ENCODE assay signal across 20 cellular contexts in genomic region chr16:74682556-74682955, GRCh38.
"Had no signal": no experiment of that assay in that cellular context is flagged by ENCODE, and none has a peak within 500 bp of the region (broad histone marks: within the 10 kb centered on the region; RNA-seq: fewer than 3 reads in every experiment).

No MANE protein-coding gene starts in this region.

- H3K4me3 ChIP-seq: coronary artery, dorsolateral prefrontal cortex, heart left ventricle, left lung, lower lobe of right lung, ovary, right atrium auricular region, testis, tibial nerve had no signal

- H3K9me3 Mint-ChIP-seq: nephron progenitor cell; stimulated activated naive CD8-positive, alpha-beta T cell treated with anti-CD3 and anti-CD28 coated beads, Interleukin-15, amount 100 ng/mL, for 72 hours had no signal

- H3K27me3 Mint-ChIP-seq: naive B cell; stimulated activated naive CD8-positive, alpha-beta T cell treated with anti-CD3 and anti-CD28 coated beads, Interleukin-15, amount 100 ng/mL, for 72 hours had no signal

- H3K4me3 Mint-ChIP-seq: nephron progenitor cell; stimulated activated naive CD8-positive, alpha-beta T cell treated with anti-CD3 and anti-CD28 coated beads, Interleukin-15, amount 100 ng/mL, for 72 hours had no signal

- H3K4me1 Mint-ChIP-seq: stimulated activated naive CD8-positive, alpha-beta T cell treated with anti-CD3 and anti-CD28 coated beads, Interleukin-15, amount 100 ng/mL, for 72 hours had no signal

- H3K4me1 ChIP-seq: heart left ventricle, left lung, lower lobe of right lung, right atrium auricular region, testis, tibial nerve had no signal

- ATAC-seq: esophagus mucosa; heart left ventricle; left lung; lower lobe of right lung; stimulated activated naive CD8-positive, alpha-beta T cell treated with anti-CD3 and anti-CD28 coated beads, Interleukin-15, amount 100 ng/mL, for 72 hours had no signal

- DNase-seq: central memory CD4-positive, alpha-beta T cell; dorsolateral prefrontal cortex; effector CD8-positive, alpha-beta T cell; heart left ventricle; hippocampal formation; islet precursor cell; left lung; lower lobe of right lung; mesenchymal stem cell; naive B cell; nephron progenitor cell; ovary; small intestine; stimulated activated CD4-positive, alpha-beta T cell treated with anti-CD3 and anti-CD28 coated beads, Interleukin-12 subunit alpha, Interleukin-12 subunit beta, amount 100 ng/mL, for 4 hours; stimulated activated naive CD8-positive, alpha-beta T cell treated with anti-CD3 and anti-CD28 coated beads, Interleukin-15, amount 100 ng/mL, for 72 hours; testis had no signal

- H3K36me3 ChIP-seq: ovary had no signal

- H3K9me3 ChIP-seq: heart left ventricle, left lung, lower lobe of right lung, ovary, right atrium auricular region, testis, tibial nerve had no signal

- H3K27ac Mint-ChIP-seq: nephron progenitor cell had no signal

- H3K36me3 Mint-ChIP-seq: naive B cell had no signal

- H3K27me3 ChIP-seq: dorsolateral prefrontal cortex, heart left ventricle, left lung, ovary, right atrium auricular region, testis, tibial nerve had no signal

- H3K27ac ChIP-seq: coronary artery, dorsolateral prefrontal cortex, heart left ventricle, left lung, lower lobe of right lung, ovary, right atrium auricular region, testis, tibial nerve had no signal
